Comparison of ENCODE assay signal across 1 cellular context in the genomic region with DNA sequence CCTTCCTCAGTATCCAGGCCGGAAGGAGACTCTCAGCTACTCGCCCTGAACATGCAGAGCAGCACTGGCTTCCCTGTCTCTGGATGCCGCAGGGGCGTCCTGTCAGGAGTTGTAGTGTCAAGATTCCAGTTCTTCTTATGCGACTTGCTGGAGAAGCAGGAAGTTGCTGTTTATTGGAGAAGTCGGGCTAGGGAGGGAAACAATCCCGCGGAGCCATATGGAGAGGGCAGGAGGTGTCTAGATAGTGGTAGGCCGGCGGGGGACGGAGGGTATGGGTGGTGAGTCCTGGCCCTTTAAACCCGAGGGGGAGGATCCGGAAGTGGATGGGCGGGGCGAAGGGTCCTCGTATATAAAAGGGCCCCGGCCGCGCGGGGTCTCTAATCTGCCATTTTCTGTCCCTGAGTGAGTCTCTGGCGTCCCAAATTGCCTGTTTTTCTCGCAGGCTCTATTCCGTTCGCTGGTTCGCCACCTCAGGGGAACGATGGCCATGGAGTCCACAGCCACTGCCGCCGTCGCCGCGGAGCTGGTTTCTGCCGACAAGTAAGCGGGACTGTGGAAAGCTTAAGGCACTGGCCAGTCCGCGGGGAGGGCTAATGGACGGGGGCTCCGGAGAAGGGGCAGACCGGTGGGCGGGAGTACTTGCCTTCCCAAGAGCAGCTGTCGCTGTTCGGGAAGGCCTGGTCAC.
TF ChIP-seq lines count a peak whose summit lies in the region.

A gene with protein sequence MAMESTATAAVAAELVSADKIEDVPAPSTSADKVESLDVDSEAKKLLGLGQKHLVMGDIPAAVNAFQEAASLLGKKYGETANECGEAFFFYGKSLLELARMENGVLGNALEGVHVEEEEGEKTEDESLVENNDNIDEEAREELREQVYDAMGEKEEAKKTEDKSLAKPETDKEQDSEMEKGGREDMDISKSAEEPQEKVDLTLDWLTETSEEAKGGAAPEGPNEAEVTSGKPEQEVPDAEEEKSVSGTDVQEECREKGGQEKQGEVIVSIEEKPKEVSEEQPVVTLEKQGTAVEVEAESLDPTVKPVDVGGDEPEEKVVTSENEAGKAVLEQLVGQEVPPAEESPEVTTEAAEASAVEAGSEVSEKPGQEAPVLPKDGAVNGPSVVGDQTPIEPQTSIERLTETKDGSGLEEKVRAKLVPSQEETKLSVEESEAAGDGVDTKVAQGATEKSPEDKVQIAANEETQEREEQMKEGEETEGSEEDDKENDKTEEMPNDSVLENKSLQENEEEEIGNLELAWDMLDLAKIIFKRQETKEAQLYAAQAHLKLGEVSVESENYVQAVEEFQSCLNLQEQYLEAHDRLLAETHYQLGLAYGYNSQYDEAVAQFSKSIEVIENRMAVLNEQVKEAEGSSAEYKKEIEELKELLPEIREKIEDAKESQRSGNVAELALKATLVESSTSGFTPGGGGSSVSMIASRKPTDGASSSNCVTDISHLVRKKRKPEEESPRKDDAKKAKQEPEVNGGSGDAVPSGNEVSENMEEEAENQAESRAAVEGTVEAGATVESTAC (plus strand): TSS at position 376 of the 685 bp plus-strand sequence. CDS start 106 bp downstream, at position 482.

TF ChIP-seq in HEK293, 187 proteins besides CTCF, POLR2A, EP300 and RAD21 (continued from another document and continues in another):
- TF ChIP-seq, protein P1, sequence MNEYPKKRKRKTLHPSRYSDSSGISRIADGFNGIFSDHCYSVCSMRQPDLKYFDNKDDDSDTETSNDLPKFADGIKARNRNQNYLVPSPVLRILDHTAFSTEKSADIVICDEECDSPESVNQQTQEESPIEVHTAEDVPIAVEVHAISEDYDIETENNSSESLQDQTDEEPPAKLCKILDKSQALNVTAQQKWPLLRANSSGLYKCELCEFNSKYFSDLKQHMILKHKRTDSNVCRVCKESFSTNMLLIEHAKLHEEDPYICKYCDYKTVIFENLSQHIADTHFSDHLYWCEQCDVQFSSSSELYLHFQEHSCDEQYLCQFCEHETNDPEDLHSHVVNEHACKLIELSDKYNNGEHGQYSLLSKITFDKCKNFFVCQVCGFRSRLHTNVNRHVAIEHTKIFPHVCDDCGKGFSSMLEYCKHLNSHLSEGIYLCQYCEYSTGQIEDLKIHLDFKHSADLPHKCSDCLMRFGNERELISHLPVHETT (tag by site-specific recombination; IDR thresholded peaks at IDR 0.05), result 0 out of 2 replicates have a peak, but pooled peaks have one; percentile 69
- TF ChIP-seq ZNF112 (tag by site-specific recombination; IDR thresholded peaks at IDR 0.05), result no peak
- TF ChIP-seq REST (tag by site-specific recombination; IDR thresholded peaks at IDR 0.05), result peak; percentile 33; the same call in 1 of the 2 replicates
- peak; percentile 60 for TF ChIP-seq ZNF629 (tag by site-specific recombination; IDR thresholded peaks at IDR 0.05)
- TF ChIP-seq YY1 (tag by site-specific recombination; IDR thresholded peaks at IDR 0.05), result peak; percentile 94
- TF ChIP-seq ZSCAN30 (tag by site-specific recombination; IDR thresholded peaks at IDR 0.05), result no peak; the same call in 1 of the 2 replicates
- TF ChIP-seq ZNF324 (tag by site-specific recombination; IDR thresholded peaks at IDR 0.05), result peak; percentile 66; the same call in 1 of the 2 replicates
- TF ChIP-seq INSM2 (tag by site-specific recombination; IDR thresholded peaks at IDR 0.05), result no peak
- no peak for TF ChIP-seq ZNF362 (tag by site-specific recombination; IDR thresholded peaks at IDR 0.05)
- TF ChIP-seq, protein P2, sequence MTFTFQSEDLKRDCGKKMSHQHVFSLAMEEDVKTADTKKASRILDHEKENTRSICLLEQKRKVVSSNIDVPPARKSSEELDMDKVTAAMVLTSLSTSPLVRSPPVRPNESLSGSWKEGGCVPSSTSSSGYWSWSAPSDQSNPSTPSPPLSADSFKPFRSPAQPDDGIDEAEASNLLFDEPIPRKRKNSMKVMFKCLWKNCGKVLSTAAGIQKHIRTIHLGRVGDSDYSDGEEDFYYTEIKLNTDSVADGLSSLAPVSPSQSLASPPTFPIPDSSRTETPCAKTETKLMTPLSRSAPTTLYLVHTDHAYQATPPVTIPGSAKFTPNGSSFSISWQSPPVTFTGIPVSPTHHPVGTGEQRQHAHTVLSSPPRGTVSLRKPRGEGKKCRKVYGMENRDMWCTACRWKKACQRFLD (tag by site-specific recombination; IDR thresholded peaks at IDR 0.05), result no peak; the same call in 1 of the 2 replicates
- TF ChIP-seq ZFP41 (tag by site-specific recombination; IDR thresholded peaks at IDR 0.05; ENCODE audit: borderline replicate concordance), result no peak
- no peak for TF ChIP-seq ZNF776 (tag by site-specific recombination; IDR thresholded peaks at IDR 0.05; ENCODE audit: borderline replicate concordance)
- TF ChIP-seq ZNF302 (tag by site-specific recombination; IDR thresholded peaks at IDR 0.05; ENCODE audit: low read depth), result no peak
- TF ChIP-seq ZNF843 (tag by site-specific recombination; IDR thresholded peaks at IDR 0.05), result 0 out of 2 replicates have a peak, but pooled peaks have one; percentile 57
- TF ChIP-seq, protein P3, sequence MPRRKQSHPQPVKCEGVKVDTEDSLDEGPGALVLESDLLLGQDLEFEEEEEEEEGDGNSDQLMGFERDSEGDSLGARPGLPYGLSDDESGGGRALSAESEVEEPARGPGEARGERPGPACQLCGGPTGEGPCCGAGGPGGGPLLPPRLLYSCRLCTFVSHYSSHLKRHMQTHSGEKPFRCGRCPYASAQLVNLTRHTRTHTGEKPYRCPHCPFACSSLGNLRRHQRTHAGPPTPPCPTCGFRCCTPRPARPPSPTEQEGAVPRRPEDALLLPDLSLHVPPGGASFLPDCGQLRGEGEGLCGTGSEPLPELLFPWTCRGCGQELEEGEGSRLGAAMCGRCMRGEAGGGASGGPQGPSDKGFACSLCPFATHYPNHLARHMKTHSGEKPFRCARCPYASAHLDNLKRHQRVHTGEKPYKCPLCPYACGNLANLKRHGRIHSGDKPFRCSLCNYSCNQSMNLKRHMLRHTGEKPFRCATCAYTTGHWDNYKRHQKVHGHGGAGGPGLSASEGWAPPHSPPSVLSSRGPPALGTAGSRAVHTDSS (tag by site-specific recombination; IDR thresholded peaks at IDR 0.05), result no peak
- TF ChIP-seq, protein P4, sequence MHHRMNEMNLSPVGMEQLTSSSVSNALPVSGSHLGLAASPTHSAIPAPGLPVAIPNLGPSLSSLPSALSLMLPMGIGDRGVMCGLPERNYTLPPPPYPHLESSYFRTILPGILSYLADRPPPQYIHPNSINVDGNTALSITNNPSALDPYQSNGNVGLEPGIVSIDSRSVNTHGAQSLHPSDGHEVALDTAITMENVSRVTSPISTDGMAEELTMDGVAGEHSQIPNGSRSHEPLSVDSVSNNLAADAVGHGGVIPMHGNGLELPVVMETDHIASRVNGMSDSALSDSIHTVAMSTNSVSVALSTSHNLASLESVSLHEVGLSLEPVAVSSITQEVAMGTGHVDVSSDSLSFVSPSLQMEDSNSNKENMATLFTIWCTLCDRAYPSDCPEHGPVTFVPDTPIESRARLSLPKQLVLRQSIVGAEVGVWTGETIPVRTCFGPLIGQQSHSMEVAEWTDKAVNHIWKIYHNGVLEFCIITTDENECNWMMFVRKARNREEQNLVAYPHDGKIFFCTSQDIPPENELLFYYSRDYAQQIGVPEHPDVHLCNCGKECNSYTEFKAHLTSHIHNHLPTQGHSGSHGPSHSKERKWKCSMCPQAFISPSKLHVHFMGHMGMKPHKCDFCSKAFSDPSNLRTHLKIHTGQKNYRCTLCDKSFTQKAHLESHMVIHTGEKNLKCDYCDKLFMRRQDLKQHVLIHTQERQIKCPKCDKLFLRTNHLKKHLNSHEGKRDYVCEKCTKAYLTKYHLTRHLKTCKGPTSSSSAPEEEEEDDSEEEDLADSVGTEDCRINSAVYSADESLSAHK (tag by site-specific recombination; IDR thresholded peaks at IDR 0.05), result no peak
- TF ChIP-seq BCL11A (tag by site-specific recombination; IDR thresholded peaks at IDR 0.05; ENCODE audit: low read depth), result peak; percentile 57; the same call in 1 of the 2 replicates
- 0 out of 2 replicates have a peak, but pooled peaks have one; percentile 53 for TF ChIP-seq PRDM2 (tag by site-specific recombination; IDR thresholded peaks at IDR 0.05; ENCODE audit: borderline replicate concordance)
- no peak for TF ChIP-seq ZNF626 (tag by site-specific recombination; IDR thresholded peaks at IDR 0.05)
- TF ChIP-seq KLF10 (tag by site-specific recombination; IDR thresholded peaks at IDR 0.05), result no peak; the same call in none of the 2 replicates
- TF ChIP-seq ZBTB8A (tag by site-specific recombination; IDR thresholded peaks at IDR 0.05), result no peak
- TF ChIP-seq GLIS2 (tag by site-specific recombination; IDR thresholded peaks at IDR 0.05), result peak; percentile 72
- peak; percentile 80 for TF ChIP-seq SP2 (tag by site-specific recombination; IDR thresholded peaks at IDR 0.05)
